Comparison of ENCODE assay signal across 23 cellular contexts in genomic region chr1:22250724-22251123, GRCh38.
A peak's percentile ranks its signal among the peaks of the same experiment; 100 is the strongest.
DNase-seq lines count a peak whose midpoint lies in the region; ATAC-seq and TF ChIP-seq lines count a peak whose summit lies in the region.
"Had no signal": no experiment of that assay in that cellular context is flagged by ENCODE, and none has a peak within 500 bp of the region (broad histone marks: within the 10 kb centered on the region; RNA-seq: fewer than 3 reads in every experiment).

No MANE protein-coding gene starts in this region.

- H3K79me2 ChIP-seq in H9 (ENCODE audit: insufficient read depth, low read length), result no peaks in the 10 kb centered on the region

- no peak overlapping the region for H4K8ac ChIP-seq in H9 (replicated peaks; ENCODE audit: insufficient read length, low read depth, low read length)

- no peak overlapping the region for H4K91ac ChIP-seq in H9 (ENCODE audit: insufficient read length, low read depth, low read length)

- H3K9me3 ChIP-seq in H9 (ENCODE audit: control insufficient read depth, low read depth, low read length), result no peaks in the 10 kb centered on the region
- H3K9me3 ChIP-seq: BLaER1 treated with 17β-estradiol and CSF1 and Interleukin-3, amounts not matched to agents 10 nM and 100 nM; gastrocnemius medialis; HAP-1; pancreas; sigmoid colon; upper lobe of left lung had no signal

- POLR2A ChIA-PET in WTC11 (lab: Charles Lee), result no interaction called here

- no peaks in the 10 kb centered on the region for H3K4me1 ChIP-seq in H9 (ENCODE audit: insufficient read depth, low read length)
- H3K4me1 ChIP-seq: HAP-1, pancreas, sigmoid colon had no signal

- no peaks in the 10 kb centered on the region; a peak in 1 of 5 replicates for H3K9me3 Mint-ChIP-seq in H9
- no peaks in the 10 kb centered on the region for H3K9me3 Mint-ChIP-seq in WTC11
- H3K9me3 Mint-ChIP-seq: activated B cell treated with CpG ODN at 0.5 μM for 24 hours; activated naive CD8-positive, alpha-beta T cell treated with anti-CD3 and anti-CD28 coated beads, Interleukin-2, amount 50 U/mL, for 24 hours; activated T-helper 17 cell treated with anti-CD3 and anti-CD28 coated beads, Interleukin-2, amount 50 U/mL, for 72 hours; naive B cell; stimulated activated naive CD8-positive, alpha-beta T cell treated with anti-CD3 and anti-CD28 coated beads, Interleukin-15, Interleukin-2, amounts not matched to agents 100 ng/mL and 50 ng/mL, for 24 hours had no signal

- no peak overlapping the region for H2AK5ac ChIP-seq in H9 (ENCODE audit: insufficient read length, low read length)

- H3K36me3 Mint-ChIP-seq in H9 (ENCODE audit: insufficient read depth in 1 of 3, low read depth in 3 of 3) (no peaks in the 10 kb centered on the region), WTC11 (no peaks in the 10 kb centered on the region)
- H3K36me3 Mint-ChIP-seq: naive B cell had no signal

- no peaks in the 10 kb centered on the region for H3K79me1 ChIP-seq in H9 (ENCODE audit: insufficient read depth, low read depth, low read length, poor library complexity, severe bottlenecking)

- H3K27me3 ChIP-seq in H9 (ENCODE audit: insufficient read depth, low read length), result no peaks in the 10 kb centered on the region
- H3K27me3 ChIP-seq: BLaER1 treated with 17β-estradiol and CSF1 and Interleukin-3, amounts not matched to agents 10 nM and 100 nM; pancreas; upper lobe of left lung had no signal

- H3K27me3 Mint-ChIP-seq in H9 (ENCODE audit: low read depth) (peaks cover 5% of the 10 kb centered on the region), WTC11 (ENCODE audit: low read depth) (peaks cover 6% of the 10 kb centered on the region; the same call in 1 of the 2 replicates)

- no CpG with 5 or more reads among the region's 11 CpGs for WGBS in H9 (ENCODE audit: extremely low coverage, insufficient read length, low lambda C conversion rate)

- no peak overlapping the region for H2BK120ac ChIP-seq in H9 (ENCODE audit: low read depth, low read length, poor library complexity, severe bottlenecking)

- H2BK5ac ChIP-seq in H9 (ENCODE audit: insufficient read length, low read length), result no peak overlapping the region

- H2BK15ac ChIP-seq in H9 (ENCODE audit: low read depth, low read length), result no peak overlapping the region

- H3K56ac ChIP-seq in H9 (ENCODE audit: insufficient read length, low read depth, low read length), result no peak overlapping the region

- H3K27ac Mint-ChIP-seq in H9 (no peak overlapping the region), WTC11 (no peak overlapping the region)
- H3K27ac Mint-ChIP-seq: activated B cell treated with CpG ODN at 0.5 μM for 24 hours; activated naive CD8-positive, alpha-beta T cell treated with anti-CD3 and anti-CD28 coated beads, Interleukin-2, amount 50 U/mL, for 24 hours; activated T-helper 17 cell treated with anti-CD3 and anti-CD28 coated beads, Interleukin-2, amount 50 U/mL, for 72 hours; stimulated activated naive CD8-positive, alpha-beta T cell treated with anti-CD3 and anti-CD28 coated beads, Interleukin-15, Interleukin-2, amounts not matched to agents 100 ng/mL and 50 ng/mL, for 24 hours; T-helper 17 cell had no signal

- H3K27ac ChIP-seq in H9 (ENCODE audit: insufficient read length, low read depth, low read length), result no peak overlapping the region
- H3K27ac ChIP-seq: BLaER1 treated with 17β-estradiol and CSF1 and Interleukin-3, amounts not matched to agents 10 nM and 100 nM; gastrocnemius medialis; pancreas; sigmoid colon; upper lobe of left lung had no signal

- no peaks in the 10 kb centered on the region for H4K20me1 ChIP-seq in H9 (ENCODE audit: control insufficient read depth, insufficient read depth, insufficient read length)

- no peak overlapping the region for H3T11ph ChIP-seq in H9 (ENCODE audit: low read length)

- H3K23me2 ChIP-seq in H9 (ENCODE audit: insufficient read length, low read depth, low read length, poor library complexity, severe bottlenecking), result no peaks in the 10 kb centered on the region

- H2BK20ac ChIP-seq in H9 (ENCODE audit: low read depth, low read length, poor library complexity, severe bottlenecking), result no peak overlapping the region

- no peak overlapping the region for H3K9ac ChIP-seq in H9 (ENCODE audit: extremely low read depth, insufficient read length, low read length)

- H3K4ac ChIP-seq in H9 (ENCODE audit: low read depth, low read length), result no peak overlapping the region

- TF ChIP-seq CTCF in AG10803 (conservative IDR thresholded peaks at IDR 0.05; ENCODE audit: low read length), result no peak
- no peak for TF ChIP-seq CTCF in H9 (conservative IDR thresholded peaks at IDR 0.05)
- no peak for TF ChIP-seq CTCF in WTC11 (IDR thresholded peaks at IDR 0.05)

- no peak overlapping the region for H3K4me3 ChIP-seq in AG10803 (ENCODE audit: low read length)
- H3K4me3 ChIP-seq: BLaER1 treated with 17β-estradiol and CSF1 and Interleukin-3, amounts not matched to agents 10 nM and 100 nM; gastrocnemius medialis; HAP-1; pancreas; sigmoid colon; upper lobe of left lung had no signal

- H2BK12ac ChIP-seq in H9 (ENCODE audit: insufficient read length, low read depth, low read length), result no peak overlapping the region

- no peak overlapping the region for H3K4me3 Mint-ChIP-seq in H9
- no peak overlapping the region for H3K4me3 Mint-ChIP-seq in WTC11
- H3K4me3 Mint-ChIP-seq: activated B cell treated with CpG ODN at 0.5 μM for 24 hours; activated naive CD8-positive, alpha-beta T cell treated with anti-CD3 and anti-CD28 coated beads, Interleukin-2, amount 50 U/mL, for 24 hours; activated T-helper 17 cell treated with anti-CD3 and anti-CD28 coated beads, Interleukin-2, amount 50 U/mL, for 72 hours; naive B cell; stimulated activated naive CD8-positive, alpha-beta T cell treated with anti-CD3 and anti-CD28 coated beads, Interleukin-15, Interleukin-2, amounts not matched to agents 100 ng/mL and 50 ng/mL, for 24 hours; T-helper 17 cell had no signal

- DNase-seq in AG10803 (ENCODE audit: low read depth), result peak; percentile 59
- peak; percentile 69 for DNase-seq in H9
- no peak for DNase-seq in WTC11 (ENCODE audit: low spot score)
- peak; percentile 88 for DNase-seq in myocyte (ENCODE audit: low read depth)
- no peak for DNase-seq in NCI-H774 (lab: John Stamatoyannopoulos, UW)
- no peak for DNase-seq in left lobe of liver (ENCODE audit: low spot score)
- no peak for DNase-seq in NCI-H2227 treated with DMSO at 0.1 percent for 48 hours (lab: John Stamatoyannopoulos, UW)
- DNase-seq: activated B cell treated with CpG ODN at 0.5 μM for 24 hours; activated naive CD8-positive, alpha-beta T cell treated with anti-CD3 and anti-CD28 coated beads, Interleukin-2, amount 50 U/mL, for 24 hours; gastrocnemius medialis; naive B cell; NCI-H1092 treated with DMSO at 0.1 percent for 48 hours; NCI-H2107; NCI-H526; SIG-M5; sigmoid colon; T-helper 17 cell; upper lobe of left lung had no signal

- no peak overlapping the region for H4K5ac ChIP-seq in H9 (ENCODE audit: insufficient read length, low read depth, low read length)

- CTCF ChIA-PET in WTC11 (lab: Charles Lee), result interaction anchor here (0.9 kb wide), 1 partner anchor 10 kb away, joined by 3 read pairs; no protein-coding TSS in a partner anchor

- H2AFZ ChIP-seq in H9 (ENCODE audit: low read length), result no peak overlapping the region

- H3K18ac ChIP-seq in H9 (ENCODE audit: insufficient read length, low read depth, low read length), result no peak overlapping the region

- ATAC-seq in WTC11 (no peak), left lobe of liver (no peak)
- ATAC-seq: activated naive CD8-positive, alpha-beta T cell treated with anti-CD3 and anti-CD28 coated beads, Interleukin-2, amount 50 U/mL, for 24 hours; activated T-helper 17 cell treated with anti-CD3 and anti-CD28 coated beads, Interleukin-2, amount 50 U/mL, for 72 hours; gastrocnemius medialis; T-helper 17 cell had no signal

- no peak overlapping the region for H3K4me2 ChIP-seq in H9 (ENCODE audit: insufficient read depth, insufficient read length, low read length)

- peaks cover 27 to 74% of the 10 kb centered on the region in 2 experiments for H3K4me1 Mint-ChIP-seq in H9
- H3K4me1 Mint-ChIP-seq in WTC11, result peaks cover 31% of the 10 kb centered on the region
- H3K4me1 Mint-ChIP-seq: activated B cell treated with CpG ODN at 0.5 μM for 24 hours; activated naive CD8-positive, alpha-beta T cell treated with anti-CD3 and anti-CD28 coated beads, Interleukin-2, amount 50 U/mL, for 24 hours; T-helper 17 cell had no signal

- no peak overlapping the region for H3K23ac ChIP-seq in H9 (ENCODE audit: insufficient read length, low read depth, low read length)

- H3K14ac ChIP-seq in H9 (ENCODE audit: insufficient read depth, low read length), result no peak overlapping the region

TF ChIP-seq in WTC11, 78 proteins besides CTCF, POLR2A, EP300 and RAD21:
- TF ChIP-seq ZNF121 (CRISPR knock-in tag; IDR thresholded peaks at IDR 0.05), result peak; percentile 68; the same call in 1 of the 2 replicates
- no peak for TF ChIP-seq FOXP1 (CRISPR knock-in tag; IDR thresholded peaks at IDR 0.05; ENCODE audit: borderline replicate concordance)
- TF ChIP-seq NR2C2 (CRISPR knock-in tag; IDR thresholded peaks at IDR 0.05), result no peak
- no peak for TF ChIP-seq ELF4 (CRISPR knock-in tag; IDR thresholded peaks at IDR 0.05; ENCODE audit: low read depth)
- no peak for TF ChIP-seq ZNF219 (CRISPR knock-in tag; IDR thresholded peaks at IDR 0.05; ENCODE audit: borderline replicate concordance)

Comparison
In these comparisons a context has a peak if more than half of its experiments do, and no peak if none do; other contexts are left out.
1. DNase-seq: peak in AG10803 (single experiment), H9 (single experiment) and myocyte (single experiment); none in WTC11 (single experiment), NCI-H774 (single experiment), left lobe of liver (single experiment) and NCI-H2227 treated with DMSO at 0.1 percent for 48 hours (single experiment).